In genomic region chr11:32487270-32487669, GRCh38 we compare ENCODE assay signal across 14 cellular contexts. TPM values are rescaled to one million over a fixed set of nuclear protein-coding genes. Genes with fewer than 3 reads are reported as not detected.
DNase-seq lines count a peak whose midpoint lies in the region; ATAC-seq, FAIRE-seq and TF ChIP-seq lines count a peak whose summit lies in the region.
"Had no signal": no experiment of that assay in that cellular context is flagged by ENCODE, and none has a peak within 500 bp of the region (broad histone marks: within the 10 kb centered on the region; RNA-seq: fewer than 3 reads in every experiment).

No MANE protein-coding gene starts in this region.

- H3K4me3 ChIP-seq in bronchial epithelial cell (ENCODE audit: low read depth, low read length) (no peak overlapping the region), retinal pigment epithelial cell (ENCODE audit: low read length) (no peak overlapping the region)

- H3K27me3 Mint-ChIP-seq in T-helper 2 cell treated with Interferon-gamma antibody and Interleukin-4, amounts not matched to agents 5 μg/mL and 100 μg/mL, for 36 hours (ENCODE audit: low read depth), result no peaks in the 10 kb centered on the region

- no peaks in the 10 kb centered on the region for H3K4me1 Mint-ChIP-seq in T-helper 2 cell treated with Interferon-gamma antibody and Interleukin-4, amounts not matched to agents 5 μg/mL and 100 μg/mL, for 36 hours (ENCODE audit: low read depth)

- no peak overlapping the region for H3K4me3 Mint-ChIP-seq in T-helper 2 cell treated with Interferon-gamma antibody and Interleukin-4, amounts not matched to agents 5 μg/mL and 100 μg/mL, for 36 hours
- H3K4me3 Mint-ChIP-seq: stimulated activated naive CD8-positive, alpha-beta T cell treated with anti-CD3 and anti-CD28 coated beads, Interleukin-15, Interleukin-2, amounts not matched to agents 100 ng/mL and 50 ng/mL, for 24 hours had no signal

- no peaks in the 10 kb centered on the region for H3K36me3 ChIP-seq in bronchial epithelial cell (ENCODE audit: control insufficient read depth, insufficient read depth, low read length)
- H3K36me3 ChIP-seq: neutrophil had no signal

- ATAC-seq in HG03354 (IDR thresholded peaks at IDR 0.05; ENCODE audit: poor library complexity, severe bottlenecking, unreplicated experiment) (peak; percentile 60), GM18498 (IDR thresholded peaks at IDR 0.05; ENCODE audit: unreplicated experiment) (no peak), HG03469 (IDR thresholded peaks at IDR 0.05; ENCODE audit: unreplicated experiment) (no peak)

- H3K27ac Mint-ChIP-seq in T-helper 2 cell treated with Interferon-gamma antibody and Interleukin-4, amounts not matched to agents 5 μg/mL and 100 μg/mL, for 36 hours, result no peak overlapping the region
- H3K27ac Mint-ChIP-seq: stimulated activated naive CD8-positive, alpha-beta T cell treated with anti-CD3 and anti-CD28 coated beads, Interleukin-15, Interleukin-2, amounts not matched to agents 100 ng/mL and 50 ng/mL, for 24 hours had no signal

- FAIRE-seq in bronchial epithelial cell (lab: Jason Lieb, UNC), result no peak

- TF ChIP-seq CTCF in bronchial epithelial cell (IDR thresholded peaks at IDR 0.05; ENCODE audit: insufficient read depth, low read length, severe bottlenecking), result peak; percentile 22
- TF ChIP-seq CTCF in retinal pigment epithelial cell (conservative IDR thresholded peaks at IDR 0.05; ENCODE audit: low read depth, low read length), result peak; percentile 33

- H3K36me3 Mint-ChIP-seq in T-helper 2 cell treated with Interferon-gamma antibody and Interleukin-4, amounts not matched to agents 5 μg/mL and 100 μg/mL, for 36 hours (ENCODE audit: low read depth), result no peaks in the 10 kb centered on the region

- H3K27me3 ChIP-seq in bronchial epithelial cell (ENCODE audit: control insufficient read depth, insufficient read depth, low read length), result no peaks in the 10 kb centered on the region
- H3K27me3 ChIP-seq: neutrophil had no signal

- H3K9me3 Mint-ChIP-seq in T-helper 2 cell treated with Interferon-gamma antibody and Interleukin-4, amounts not matched to agents 5 μg/mL and 100 μg/mL, for 36 hours, result no peaks in the 10 kb centered on the region
- H3K9me3 Mint-ChIP-seq: stimulated activated naive CD8-positive, alpha-beta T cell treated with anti-CD3 and anti-CD28 coated beads, Interleukin-15, Interleukin-2, amounts not matched to agents 100 ng/mL and 50 ng/mL, for 24 hours had no signal

- DNase-seq in DMS53 (lab: John Stamatoyannopoulos, UW), result peak; percentile 19
- no peak for DNase-seq in DMS53 treated with DMSO at 0.1 percent for 48 hours (lab: John Stamatoyannopoulos, UW; ENCODE audit: unreplicated experiment)
- DNase-seq in bronchial epithelial cell (ENCODE audit: low read depth), result no peak
- DNase-seq in retinal pigment epithelial cell (ENCODE audit: low read depth), result no peak
- DNase-seq in T-helper 2 cell treated with Interferon-gamma antibody and Interleukin-4, amounts not matched to agents 5 μg/mL and 100 μg/mL, for 36 hours (ENCODE audit: low spot score), result no peak
- DNase-seq: amniotic stem cell, KG1, kidney glomerular epithelial cell had no signal

RNA-seq across cellular contexts. Expression of gene WT1, which starts 51.9 kb away (rescaled TPM):
- not detected in 2 replicates for total RNA-seq in bronchial epithelial cell
- total RNA-seq: T-helper 1 cell treated with Interleukin-12 subunit alpha and Interleukin-12 subunit beta and Interleukin-4 antibody, amounts not matched to agents 30 ng/mL and 1 ng/mL, for 36 hours had no signal
